13 cellular contexts compared by ENCODE assay signal in genomic region chr3:194001728-194002459, GRCh38.
A peak's percentile ranks its signal among the peaks of the same experiment; 100 is the strongest.
DNase-seq lines count a peak whose midpoint lies in the region; ATAC-seq and TF ChIP-seq lines count a peak whose summit lies in the region.
"Had no signal": no experiment of that assay in that cellular context is flagged by ENCODE, and none has a peak within 500 bp of the region (broad histone marks: within the 10 kb centered on the region; RNA-seq: fewer than 3 reads in every experiment).

No MANE protein-coding gene starts in this region.

- peaks cover 24% of the 10 kb centered on the region for H3K27me3 ChIP-seq in left ventricle myocardium inferior (ENCODE audit: low read depth)
- no peaks in the 10 kb centered on the region for H3K27me3 ChIP-seq in upper lobe of left lung

- H3K27me3 Mint-ChIP-seq in activated T-helper 17 cell treated with anti-CD3 and anti-CD28 coated beads, Interleukin-2, amount 50 U/mL, for 72 hours = peaks cover 39% of the 10 kb centered on the region

- H3K27ac ChIP-seq in left ventricle myocardium inferior (replicated peaks) = peak overlapping the region; percentile 84
- peak overlapping the region; percentile 16 for H3K27ac ChIP-seq in mesodermal cell (ENCODE audit: low read depth, low read length, severe bottlenecking)
- peak overlapping the region in 3 of 4 donors; percentile 83 to 88 (median 86) for H3K27ac ChIP-seq in upper lobe of left lung

- H3K36me3 ChIP-seq in left ventricle myocardium inferior (no peaks in the 10 kb centered on the region), mesodermal cell (ENCODE audit: control insufficient read depth, insufficient read depth, low read length) (no peaks in the 10 kb centered on the region), upper lobe of left lung (no peaks in the 10 kb centered on the region)

- no peak for DNase-seq in left ventricle myocardium inferior
- DNase-seq in left cardiac atrium = no peak
- DNase-seq in upper lobe of left lung = no peak
- no peak for DNase-seq in activated T-cell treated with anti-CD3 and anti-CD28 coated beads, Interleukin-2, amount 50 U/mL, for 48 hours
- DNase-seq in activated gamma-delta T cell treated with Interleukin-2 at 50 U/mL for 16 hours = no peak
- DNase-seq: GF-D8; NCI-H1930; NCI-H510A treated with DMSO at 0.1 percent for 48 hours; stimulated activated naive CD8-positive, alpha-beta T cell treated with anti-CD3 and anti-CD28 coated beads, Interleukin-15, Interleukin-2, amounts not matched to agents 100 U/mL and 50 U/mL, for 24 hours had no signal

- no peaks in the 10 kb centered on the region for H3K9me3 ChIP-seq in left ventricle myocardium inferior (replicated peaks)
- H3K9me3 ChIP-seq in mesodermal cell (ENCODE audit: control insufficient read depth, low read length) = no peaks in the 10 kb centered on the region
- H3K9me3 ChIP-seq in upper lobe of left lung = no peaks in the 10 kb centered on the region

- no peak for TF ChIP-seq EP300 in upper lobe of left lung (IDR thresholded peaks at IDR 0.05)

- no peak overlapping the region for H3K27ac Mint-ChIP-seq in activated T-helper 17 cell treated with anti-CD3 and anti-CD28 coated beads, Interleukin-2, amount 50 U/mL, for 72 hours
- H3K27ac Mint-ChIP-seq: T-cell had no signal

- H3K36me3 Mint-ChIP-seq in activated T-helper 17 cell treated with anti-CD3 and anti-CD28 coated beads, Interleukin-2, amount 50 U/mL, for 72 hours (ENCODE audit: low read depth) = no peaks in the 10 kb centered on the region
- H3K36me3 Mint-ChIP-seq: T-cell had no signal

- WGBS in mesodermal cell (ENCODE audit: insufficient coverage in 2 of 2), 2 experiments = 77 to 84% methylated on average over 17 to 19 of the region's 20 CpGs
- 73 to 76% methylated on average over 20 of the region's 20 CpGs for WGBS in upper lobe of left lung, 2 donors

- no peak for TF ChIP-seq POLR2A in upper lobe of left lung (IDR thresholded peaks at IDR 0.05)

- no peaks in the 10 kb centered on the region for H3K9me3 Mint-ChIP-seq in activated T-helper 17 cell treated with anti-CD3 and anti-CD28 coated beads, Interleukin-2, amount 50 U/mL, for 72 hours
- H3K9me3 Mint-ChIP-seq: T-cell had no signal

- no peak overlapping the region for H3K4me3 ChIP-seq in left ventricle myocardium inferior
- no peak overlapping the region for H3K4me3 ChIP-seq in mesodermal cell (ENCODE audit: extremely low read depth, insufficient read depth, low read length, poor library complexity, severe bottlenecking)
- no peak overlapping the region for H3K4me3 ChIP-seq in upper lobe of left lung

- intact Hi-C loops in left ventricle myocardium inferior (cut with micrococcal nuclease) = loop anchor here (2.0 kb wide), 1 partner anchor 131 kb away; no protein-coding TSS in a partner anchor
- intact Hi-C loops in left cardiac atrium (cut with DNase I) = loop anchor here (5.0 to 10.0 kb wide), 7 partner anchors 70 to 315 kb away; partner anchors contain the start of gene HES1 (in 2 of the 2)

- H3K4me1 Mint-ChIP-seq in activated T-helper 17 cell treated with anti-CD3 and anti-CD28 coated beads, Interleukin-2, amount 50 U/mL, for 72 hours = peaks cover 5% of the 10 kb centered on the region

- ATAC-seq in left cardiac atrium (no peak), upper lobe of left lung (ENCODE audit: low FRiP score in 2 of 2) (no peak), GM21717 (IDR thresholded peaks at IDR 0.05; ENCODE audit: unreplicated experiment) (no peak)
- no peak for ATAC-seq in activated T-helper 17 cell treated with anti-CD3 and anti-CD28 coated beads, Interleukin-2, amount 50 U/mL, for 72 hours (replicated peaks)
- ATAC-seq: stimulated activated naive CD8-positive, alpha-beta T cell treated with anti-CD3 and anti-CD28 coated beads, Interleukin-15, Interleukin-2, amounts not matched to agents 100 U/mL and 50 U/mL, for 24 hours had no signal

- H3K4me3 Mint-ChIP-seq in activated T-helper 17 cell treated with anti-CD3 and anti-CD28 coated beads, Interleukin-2, amount 50 U/mL, for 72 hours = peak overlapping the region; percentile 49

- H3K4me1 ChIP-seq in left ventricle myocardium inferior (peaks cover 58% of the 10 kb centered on the region), mesodermal cell (ENCODE audit: control insufficient read depth, insufficient read depth, low read length, poor library complexity, severe bottlenecking) (peaks cover 56% of the 10 kb centered on the region), upper lobe of left lung (peaks cover 37 to 53% (median 48%) of the 10 kb centered on the region in 4 donors)

- TF ChIP-seq CTCF in left ventricle myocardium inferior (IDR thresholded peaks at IDR 0.05; ENCODE audit: borderline replicate concordance) (no peak), upper lobe of left lung (IDR thresholded peaks at IDR 0.05) (no peak)

Comparison
In these comparisons a context has a peak if more than half of its experiments do, and no peak if none do; other contexts are left out.
1. H3K27ac ChIP-seq: peak in every context shown above with its lines; median percentile 86 in upper lobe of left lung; 84 in left ventricle myocardium inferior; 16 in mesodermal cell.